Comparison of ENCODE assay signal across 13 cellular contexts in genomic region chr18:58202406-58202730, GRCh38.
DNase-seq lines count a peak whose midpoint lies in the region; ATAC-seq, FAIRE-seq and TF ChIP-seq lines count a peak whose summit lies in the region.
"Had no signal": no experiment of that assay in that cellular context is flagged by ENCODE, and none has a peak within 500 bp of the region (broad histone marks: within the 10 kb centered on the region; RNA-seq: fewer than 3 reads in every experiment).

No MANE protein-coding gene starts in this region.

- no peak overlapping the region for H3K4me3 ChIP-seq in heart left ventricle
- H3K4me3 ChIP-seq in upper lobe of right lung = no peak overlapping the region
- H3K4me3 ChIP-seq: spleen had no signal

- H3K4me1 ChIP-seq in heart left ventricle (peaks cover 0 to 28% (median 7%) of the 10 kb centered on the region in 12 donors), upper lobe of right lung (no peaks in the 10 kb centered on the region)
- H3K4me1 ChIP-seq: spleen had no signal

- peak overlapping the region in 7 of 12 donors; percentile 38 to 78 (median 50) for H3K27ac ChIP-seq in heart left ventricle
- no peak overlapping the region for H3K27ac ChIP-seq in upper lobe of right lung
- H3K27ac ChIP-seq: spleen had no signal

- WGBS in heart left ventricle, 4 donors = 64 to 70% (median 65%) methylated on average over 5 of the region's 5 CpGs

- H3K36me3 ChIP-seq in heart left ventricle = no peaks in the 10 kb centered on the region
- no peaks in the 10 kb centered on the region for H3K36me3 ChIP-seq in upper lobe of right lung
- H3K36me3 ChIP-seq: spleen had no signal

- DNase-seq in heart left ventricle (no peak), Right ventricle myocardium inferior (ENCODE audit: missing footprints) (no peak), SHP77 treated with DMSO at 0.1 percent for 48 hours (lab: John Stamatoyannopoulos, UW) (peak; percentile 29), iris pigment epithelial cell (ENCODE audit: low read depth) (peak; percentile 39), upper lobe of right lung (no peak), GM12892 (ENCODE audit: insufficient read length) (no peak)
- DNase-seq in effector CD8-positive, alpha-beta T cell (lab: John Stamatoyannopoulos, UW) = no peak
- DNase-seq: endodermal cell; left cardiac atrium; NCI-H2227 treated with DMSO at 0.1 percent for 48 hours; spleen; stimulated activated naive CD4-positive, alpha-beta T cell had no signal

- TF ChIP-seq POLR2A in heart left ventricle (IDR thresholded peaks at IDR 0.05) = no peak
- no peak for TF ChIP-seq POLR2A in GM12892 (IDR thresholded peaks at IDR 0.05; ENCODE audit: low read depth, low read length)

- intact Hi-C loops in heart left ventricle (cut with DNase I) (no loop called here), Right ventricle myocardium inferior (cut with DNase I) (no loop called here), upper lobe of right lung (cut with DNase I) (no loop called here)

- TF ChIP-seq CTCF in heart left ventricle (IDR thresholded peaks at IDR 0.05) (no peak), upper lobe of right lung (IDR thresholded peaks at IDR 0.05) (no peak)

- H3K9me3 ChIP-seq in heart left ventricle (no peaks in the 10 kb centered on the region), upper lobe of right lung (no peaks in the 10 kb centered on the region)
- H3K9me3 ChIP-seq: spleen had no signal

- ATAC-seq in heart left ventricle (peak in 3 of 4 donors; percentile 21 to 45 (median 38)), Right ventricle myocardium inferior (no peak), upper lobe of right lung (peak; percentile 46), GM18520 (IDR thresholded peaks at IDR 0.05; ENCODE audit: unreplicated experiment) (no peak)

- no peak for FAIRE-seq in GM12892 (lab: Jason Lieb, UNC)

- H3K27me3 ChIP-seq in heart left ventricle = no peaks in the 10 kb centered on the region
- no peaks in the 10 kb centered on the region for H3K27me3 ChIP-seq in upper lobe of right lung
- H3K27me3 ChIP-seq: spleen had no signal

Comparison
In these comparisons a context has a peak if more than half of its experiments do, and no peak if none do; other contexts are left out.
1. ATAC-seq: peak in heart left ventricle (3 of 4) and upper lobe of right lung (single experiment); none in Right ventricle myocardium inferior (single experiment) and GM18520 (single experiment).
2. DNase-seq: peak in SHP77 treated with DMSO at 0.1 percent for 48 hours (single experiment) and iris pigment epithelial cell (single experiment); none in heart left ventricle (0 of 5), Right ventricle myocardium inferior (single experiment), upper lobe of right lung (single experiment), effector CD8-positive, alpha-beta T cell (single experiment) and GM12892 (single experiment).